In the genomic region with DNA sequence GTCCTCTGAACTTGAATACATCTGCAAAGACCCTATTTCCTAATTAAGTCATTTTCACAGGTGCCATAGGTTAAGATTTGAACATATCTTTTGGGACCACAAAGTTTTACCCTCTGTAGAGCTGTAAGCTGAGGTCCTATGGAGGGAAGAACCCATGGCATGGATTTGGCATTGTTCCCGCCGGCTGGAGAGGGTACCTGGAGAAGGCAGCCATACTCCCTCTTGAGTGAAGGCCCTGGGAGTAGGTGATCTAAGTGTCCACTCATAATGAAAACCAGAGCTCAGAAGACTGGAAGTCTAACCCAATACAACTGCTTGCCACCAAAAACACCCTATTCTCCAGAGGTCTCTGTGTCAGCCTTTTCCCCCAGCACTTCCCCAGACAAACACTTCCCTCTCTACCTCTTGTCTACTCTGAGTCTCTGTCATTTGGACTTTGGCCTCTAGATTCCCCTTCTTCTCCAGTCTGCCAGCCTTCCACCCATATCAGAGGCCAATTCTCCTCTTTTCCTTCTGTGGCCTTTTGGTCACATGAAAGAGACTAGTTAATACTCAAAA, we compare ENCODE assay signal across 23 cellular contexts.
"Had no signal": no experiment of that assay in that cellular context is flagged by ENCODE, and none has a peak within 500 bp of the region (broad histone marks: within the 10 kb centered on the region; RNA-seq: fewer than 3 reads in every experiment).

No MANE protein-coding gene starts in this region.

- H3K9me3 ChIP-seq: ascending aorta, body of pancreas had no signal

- H3K4me1 Mint-ChIP-seq: activated CD8-positive, alpha-beta memory T cell treated with anti-CD3 and anti-CD28 coated beads, Interleukin-2, amount 10 ng/mL, durations not matched to agents 7 days and 5 days; activated naive CD8-positive, alpha-beta T cell treated with anti-CD3 and anti-CD28 coated beads, Interleukin-2, amount 50 U/mL, for 24 hours; central memory CD8-positive, alpha-beta T cell; T-cell had no signal

- H3K27me3 Mint-ChIP-seq: activated CD8-positive, alpha-beta memory T cell treated with anti-CD3 and anti-CD28 coated beads, Interleukin-2, amount 10 ng/mL, durations not matched to agents 7 days and 5 days; central memory CD8-positive, alpha-beta T cell had no signal

- H3K4me3 Mint-ChIP-seq: activated CD8-positive, alpha-beta memory T cell treated with anti-CD3 and anti-CD28 coated beads, Interleukin-2, amount 10 ng/mL, durations not matched to agents 7 days and 5 days; activated naive CD8-positive, alpha-beta T cell treated with anti-CD3 and anti-CD28 coated beads, Interleukin-2, amount 50 U/mL, for 24 hours; activated T-cell treated with anti-CD3 and anti-CD28 coated beads, Interleukin-2, amount 50 U/mL, for 24 hours; activated T-helper 1 cell treated with anti-CD3 and anti-CD28 coated beads, Interleukin-12 subunit alpha, Interleukin-12 subunit beta, Interleukin-2, Interleukin-4 antibody, amounts not matched to agents 30 ng/mL and 10 ng/mL and 1 ng/mL, durations not matched to agents 14 hours and 24 hours and 36 hours; central memory CD8-positive, alpha-beta T cell; T-cell had no signal

- H3K27ac Mint-ChIP-seq: activated CD8-positive, alpha-beta memory T cell treated with anti-CD3 and anti-CD28 coated beads, Interleukin-2, amount 10 ng/mL, durations not matched to agents 7 days and 5 days; activated naive CD8-positive, alpha-beta T cell treated with anti-CD3 and anti-CD28 coated beads, Interleukin-2, amount 50 U/mL, for 24 hours; activated T-cell treated with anti-CD3 and anti-CD28 coated beads, Interleukin-2, amount 50 U/mL, for 24 hours; activated T-helper 1 cell treated with anti-CD3 and anti-CD28 coated beads, Interleukin-12 subunit alpha, Interleukin-12 subunit beta, Interleukin-2, Interleukin-4 antibody, amounts not matched to agents 30 ng/mL and 10 ng/mL and 1 ng/mL, durations not matched to agents 14 hours and 24 hours and 36 hours; T-cell had no signal

- H3K36me3 ChIP-seq: ascending aorta had no signal

- H3K27me3 ChIP-seq: ascending aorta, body of pancreas had no signal

- H3K9me3 Mint-ChIP-seq: activated naive CD8-positive, alpha-beta T cell treated with anti-CD3 and anti-CD28 coated beads, Interleukin-2, amount 50 U/mL, for 24 hours; activated T-cell treated with anti-CD3 and anti-CD28 coated beads, Interleukin-2, amount 50 U/mL, for 24 hours; activated T-helper 1 cell treated with anti-CD3 and anti-CD28 coated beads, Interleukin-12 subunit alpha, Interleukin-12 subunit beta, Interleukin-2, Interleukin-4 antibody, amounts not matched to agents 30 ng/mL and 10 ng/mL and 1 ng/mL, durations not matched to agents 14 hours and 24 hours and 36 hours; central memory CD8-positive, alpha-beta T cell; T-cell had no signal

- H3K4me3 ChIP-seq: ascending aorta, body of pancreas, K562, SK-N-MC had no signal

- DNase-seq: activated CD4-positive, alpha-beta T cell treated with anti-CD3 and anti-CD28 coated beads for 4 hours; activated CD4-positive, alpha-beta T cell treated with anti-CD3 and anti-CD28 coated beads, Interleukin-2, amount 50 U/mL, for 4 hours; activated CD8-positive, alpha-beta memory T cell treated with anti-CD3 and anti-CD28 coated beads, Interleukin-2, amount 10 ng/mL, durations not matched to agents 7 days and 5 days; activated effector memory CD4-positive, alpha-beta T cell treated with Interleukin-2 at 50 U/mL for 16 hours; activated naive CD4-positive, alpha-beta T cell treated with Interleukin-2 at 50 U/mL for 16 hours; activated naive CD8-positive, alpha-beta T cell treated with anti-CD3 and anti-CD28 coated beads, Interleukin-2, amount 50 U/mL, for 24 hours; activated T-cell treated with anti-CD3 and anti-CD28 coated beads, Interleukin-2, amount 50 U/mL, for 24 hours; amniotic stem cell; Kasumi-1; NCI-H1105; NCI-H1436; NCI-H1694 treated with DMSO at 0.1 percent for 48 hours; NCI-H2081; NCI-H446; NCI-H524; T-cell; T-helper 2 cell had no signal

- H3K27ac ChIP-seq: ascending aorta, body of pancreas, SK-N-MC had no signal

- H3K36me3 Mint-ChIP-seq: activated CD8-positive, alpha-beta memory T cell treated with anti-CD3 and anti-CD28 coated beads, Interleukin-2, amount 10 ng/mL, durations not matched to agents 7 days and 5 days; T-cell had no signal

- H3K4me1 ChIP-seq: ascending aorta, body of pancreas had no signal
